In genomic region chr18:41940506-41941215, GRCh38 we compare ENCODE assay signal across 11 cellular contexts. TPM values are rescaled to one million over a fixed set of nuclear protein-coding genes. Genes with fewer than 3 reads are reported as not detected.
DNase-seq lines count a peak whose midpoint lies in the region; ATAC-seq and TF ChIP-seq lines count a peak whose summit lies in the region.
"Had no signal": no experiment of that assay in that cellular context is flagged by ENCODE, and none has a peak within 500 bp of the region (broad histone marks: within the 10 kb centered on the region; RNA-seq: fewer than 3 reads in every experiment).

No MANE protein-coding gene starts in this region.

- no peak overlapping the region for H3K4me3 ChIP-seq in HCT116 (replicated peaks in 1 of 2; ENCODE audit: low read depth in 1 of 2, low read length in 2 of 2)
- no peak overlapping the region for H3K4me3 ChIP-seq in BE2C (ENCODE audit: low read depth, low read length)

- H3K4me2 ChIP-seq in HCT116 (ENCODE audit: low read length), result peak overlapping the region; percentile 16; the same call in 1 of the 2 replicates

- H3K36me3 ChIP-seq in HCT116 (ENCODE audit: control insufficient read depth in 1 of 2, insufficient read depth in 2 of 2, low read length in 2 of 2) (no peaks in the 10 kb centered on the region), BE2C (no peaks in the 10 kb centered on the region)

- BruUV-seq in HCT116 (replicated peaks; lab: Mats Ljungman, UMichigan), result no TSS peak

- H3K9me3 Mint-ChIP-seq in activated T-helper 17 cell treated with anti-CD3 and anti-CD28 coated beads, Interleukin-2, amount 50 U/mL, for 72 hours, result no peaks in the 10 kb centered on the region
- no peaks in the 10 kb centered on the region for H3K9me3 Mint-ChIP-seq in activated naive CD8-positive, alpha-beta T cell treated with anti-CD3 and anti-CD28 coated beads for 36 hours

- H3K27ac ChIP-seq in HCT116 (ENCODE audit: low read depth, low read length), result no peak overlapping the region

- no peaks in the 10 kb centered on the region for H3K79me2 ChIP-seq in HCT116 (ENCODE audit: insufficient read depth, low read length)

- H3K4me3 Mint-ChIP-seq in activated T-helper 17 cell treated with anti-CD3 and anti-CD28 coated beads, Interleukin-2, amount 50 U/mL, for 72 hours, result no peak overlapping the region
- no peak overlapping the region for H3K4me3 Mint-ChIP-seq in activated naive CD8-positive, alpha-beta T cell treated with anti-CD3 and anti-CD28 coated beads for 36 hours
- H3K4me3 Mint-ChIP-seq: B cell had no signal

- no peaks in the 10 kb centered on the region for H3K9me2 ChIP-seq in HCT116 (ENCODE audit: insufficient read depth)

- H3K4me1 ChIP-seq in HCT116 (ENCODE audit: control insufficient read depth in 1 of 2, insufficient read depth in 2 of 2, low read length in 2 of 2), result peaks cover 0 to 14% of the 10 kb centered on the region in 2 experiments; a peak in 2 of 4 replicates
- no peaks in the 10 kb centered on the region for H3K4me1 ChIP-seq in BE2C

- RAD21 ChIA-PET in HCT116 (lab: Charles Lee; ENCODE audit: low non-redundant PET in 1 of 2, low total read pairs in 2 of 2, uncharacterized antibody in 2 of 2, unreplicated experiment in 2 of 2), result no interaction called here

- POLR2A ChIA-PET in HCT116 (lab: Charles Lee), result no interaction called here

- H3K9ac ChIP-seq in HCT116 (ENCODE audit: low read length), result no peak overlapping the region

- no peak overlapping the region for H3K27ac Mint-ChIP-seq in activated T-helper 17 cell treated with anti-CD3 and anti-CD28 coated beads, Interleukin-2, amount 50 U/mL, for 72 hours
- no peak overlapping the region for H3K27ac Mint-ChIP-seq in activated naive CD8-positive, alpha-beta T cell treated with anti-CD3 and anti-CD28 coated beads for 36 hours
- H3K27ac Mint-ChIP-seq: B cell had no signal

- H3K27me3 ChIP-seq in HCT116 (ENCODE audit: insufficient read depth, low read length), result 0 out of 2 replicates have a peak, but pooled peaks cover 14% of the 10 kb centered on the region
- H3K27me3 ChIP-seq in BE2C, result peaks cover 7% of the 10 kb centered on the region; the same call in 1 of the 2 replicates

- no peak overlapping the region for H2AFZ ChIP-seq in HCT116 (ENCODE audit: low read depth, low read length, poor library complexity, severe bottlenecking)

- peak; percentile 14 for DNase-seq in 8988T
- DNase-seq in HCT116 (ENCODE audit: low read depth, low spot score), result no peak
- DNase-seq in amniotic stem cell (lab: John Stamatoyannopoulos, UW), result peak; percentile 69
- DNase-seq in iPS DF 19.7 (ENCODE audit: low read depth, low spot score), result peak; percentile 35
- no peak for DNase-seq in activated naive CD8-positive, alpha-beta T cell treated with anti-CD3 and anti-CD28 coated beads for 36 hours
- DNase-seq in BE2C, result no peak
- DNase-seq in effector CD8-positive, alpha-beta T cell (lab: John Stamatoyannopoulos, UW), result no peak
- DNase-seq: cerebellar nuclear complex, NCI-H510A had no signal

- H3K27me3 Mint-ChIP-seq in activated T-helper 17 cell treated with anti-CD3 and anti-CD28 coated beads, Interleukin-2, amount 50 U/mL, for 72 hours, result peaks cover 31% of the 10 kb centered on the region
- H3K27me3 Mint-ChIP-seq in activated naive CD8-positive, alpha-beta T cell treated with anti-CD3 and anti-CD28 coated beads for 36 hours, result peaks cover 30% of the 10 kb centered on the region

- TF ChIP-seq CTCF in HCT116 (IDR thresholded peaks at IDR 0.05 in 2 of 3, conservative IDR thresholded peaks at IDR 0.05 in 1 of 3; ENCODE audit: borderline replicate concordance in 1 of 3, insufficient read depth in 1 of 3, low read depth in 2 of 3, low read length in 2 of 3), result no peak
- no peak for TF ChIP-seq CTCF in BE2C (IDR thresholded peaks at IDR 0.05; ENCODE audit: low read depth, low read length)

- CTCF ChIA-PET in HCT116 (lab: Charles Lee), result no interaction called here

- H3K9me3 ChIP-seq in HCT116 (ENCODE audit: control insufficient read depth in 1 of 2, insufficient read depth in 1 of 2, low read depth in 1 of 2, low read length in 2 of 2), result no peaks in the 10 kb centered on the region
- H3K9me3 ChIP-seq in BE2C, result no peaks in the 10 kb centered on the region

- TF ChIP-seq RAD21 in HCT116 (IDR thresholded peaks at IDR 0.05; ENCODE audit: low read depth), result no peak

- no peaks in the 10 kb centered on the region for H3K36me3 Mint-ChIP-seq in activated T-helper 17 cell treated with anti-CD3 and anti-CD28 coated beads, Interleukin-2, amount 50 U/mL, for 72 hours (ENCODE audit: low read depth)
- no peaks in the 10 kb centered on the region for H3K36me3 Mint-ChIP-seq in activated naive CD8-positive, alpha-beta T cell treated with anti-CD3 and anti-CD28 coated beads for 36 hours

- no peak; the same call in 1 of the 2 replicates for ATAC-seq in HCT116
- no peak for ATAC-seq in activated T-helper 17 cell treated with anti-CD3 and anti-CD28 coated beads, Interleukin-2, amount 50 U/mL, for 72 hours (replicated peaks)

- peaks cover 6% of the 10 kb centered on the region for H3K4me1 Mint-ChIP-seq in activated T-helper 17 cell treated with anti-CD3 and anti-CD28 coated beads, Interleukin-2, amount 50 U/mL, for 72 hours
- H3K4me1 Mint-ChIP-seq in activated naive CD8-positive, alpha-beta T cell treated with anti-CD3 and anti-CD28 coated beads for 36 hours, result no peaks in the 10 kb centered on the region
- H3K4me1 Mint-ChIP-seq: B cell had no signal

- no peaks in the 10 kb centered on the region for H4K20me1 ChIP-seq in HCT116 (ENCODE audit: insufficient read depth)

- intact Hi-C loops in HCT116 (cut with micrococcal nuclease), result no loop called here

- TF ChIP-seq POLR2A in HCT116 (IDR thresholded peaks at IDR 0.05; ENCODE audit: borderline replicate concordance, extremely low read depth, insufficient read depth, insufficient read length), result no peak

TF ChIP-seq in HCT116, 20 proteins besides CTCF, POLR2A, EP300 and RAD21 (continues in another document):
- TF ChIP-seq CBX3 (IDR thresholded peaks at IDR 0.05; ENCODE audit: low read depth) (no peak), FOSL1 (IDR thresholded peaks at IDR 0.05; ENCODE audit: low read depth) (no peak), EZH2phosphoT487 (IDR thresholded peaks at IDR 0.05; ENCODE audit: borderline replicate concordance) (no peak), TCF7L2 (IDR thresholded peaks at IDR 0.05; ENCODE audit: borderline replicate concordance, extremely low read depth, insufficient read depth, insufficient read length) (no peak), POLR2AphosphoS5 (IDR thresholded peaks at IDR 0.05; ENCODE audit: low read depth, low read length) (no peak), SP1 (IDR thresholded peaks at IDR 0.05; ENCODE audit: low read depth) (no peak), EGR1 (IDR thresholded peaks at IDR 0.05; ENCODE audit: low read depth) (no peak), ZFX (IDR thresholded peaks at IDR 0.05) (no peak), EZH2 (IDR thresholded peaks at IDR 0.05) (no peak), ZNF274 (IDR thresholded peaks at IDR 0.05; ENCODE audit: low read depth, low read length) (no peak), REST (IDR thresholded peaks at IDR 0.05; ENCODE audit: low read depth) (no peak), SRF (IDR thresholded peaks at IDR 0.05; ENCODE audit: low read depth) (no peak)
- TF ChIP-seq, protein P1, sequence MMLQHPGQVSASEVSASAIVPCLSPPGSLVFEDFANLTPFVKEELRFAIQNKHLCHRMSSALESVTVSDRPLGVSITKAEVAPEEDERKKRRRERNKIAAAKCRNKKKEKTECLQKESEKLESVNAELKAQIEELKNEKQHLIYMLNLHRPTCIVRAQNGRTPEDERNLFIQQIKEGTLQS (IDR thresholded peaks at IDR 0.05), result no peak

RNA-seq across cellular contexts. Expression of gene PIK3C3, which starts 14.4 kb away (rescaled TPM):
- 40.4 TPM for total RNA-seq in HCT116 (2021; ENCODE audit: unreplicated experiment)
- polyA plus RNA-seq in HCT116 (2012), result 17.2 and 23.1 TPM in 2 replicates
- total RNA-seq in activated T-helper 17 cell treated with anti-CD3 and anti-CD28 coated beads, Interleukin-2, amount 50 U/mL, for 72 hours, result 100 to 1,000 TPM in 1 of 2 donors, 10 to 100 TPM in 1; 53.7 to 106 TPM
- total RNA-seq in activated naive CD8-positive, alpha-beta T cell treated with anti-CD3 and anti-CD28 coated beads for 36 hours, result 10 to 100 TPM; 52.8 to 56.7 TPM
- 14.5 TPM for polyA plus RNA-seq in BE2C (2012; ENCODE audit: insufficient read depth, insufficient read length, low read depth)

Comparison
In these comparisons a context has a peak if more than half of its experiments do, and no peak if none do; other contexts are left out.
1. DNase-seq: peak in 8988T (single experiment), amniotic stem cell (single experiment) and iPS DF 19.7 (single experiment); none in HCT116 (single experiment), activated naive CD8-positive, alpha-beta T cell treated with anti-CD3 and anti-CD28 coated beads for 36 hours (single experiment), BE2C (single experiment) and effector CD8-positive, alpha-beta T cell (single experiment).